ENCODE assay signal across 1 cellular context in the genomic region with DNA sequence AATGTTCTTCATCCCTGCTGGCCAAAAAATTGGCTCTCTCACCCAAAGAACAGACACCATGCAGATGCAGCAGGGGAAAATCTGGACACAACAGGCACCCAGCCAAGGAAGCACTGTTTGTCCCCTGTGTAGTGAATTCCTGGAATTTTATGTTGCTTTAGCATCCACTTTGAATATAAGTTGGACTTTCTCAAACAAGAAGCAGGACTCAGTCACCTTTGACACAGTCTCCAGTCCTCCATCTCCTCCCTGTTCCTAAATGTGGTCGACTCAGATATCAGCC.
TF ChIP-seq lines count a peak whose summit lies in the region.

No MANE protein-coding gene starts in this region.

TF ChIP-seq in HepG2, 621 proteins besides CTCF, POLR2A, EP300 and RAD21:
- no peak for TF ChIP-seq SMAD3 (CRISPR knock-in tag; IDR thresholded peaks at IDR 0.05)
- TF ChIP-seq ZNF382 (CRISPR knock-in tag; IDR thresholded peaks at IDR 0.05; ENCODE audit: borderline replicate concordance) = no peak
- no peak for TF ChIP-seq ZNF3 (CRISPR knock-in tag; IDR thresholded peaks at IDR 0.05)
- TF ChIP-seq FLYWCH1 (CRISPR knock-in tag; IDR thresholded peaks at IDR 0.05) = no peak
- TF ChIP-seq CHD4 (IDR thresholded peaks at IDR 0.05; ENCODE audit: borderline replicate concordance, low read length) = no peak
- no peak for TF ChIP-seq ZMAT3 (CRISPR knock-in tag; conservative IDR thresholded peaks at IDR 0.05)
- TF ChIP-seq POLR2G (IDR thresholded peaks at IDR 0.05; ENCODE audit: low read depth, low read length) = no peak
- no peak for TF ChIP-seq SP5 (CRISPR knock-in tag; IDR thresholded peaks at IDR 0.05; ENCODE audit: borderline replicate concordance, low read depth)
- TF ChIP-seq GTF2F1 (IDR thresholded peaks at IDR 0.05; ENCODE audit: low read length) = no peak
- TF ChIP-seq, protein P1, sequence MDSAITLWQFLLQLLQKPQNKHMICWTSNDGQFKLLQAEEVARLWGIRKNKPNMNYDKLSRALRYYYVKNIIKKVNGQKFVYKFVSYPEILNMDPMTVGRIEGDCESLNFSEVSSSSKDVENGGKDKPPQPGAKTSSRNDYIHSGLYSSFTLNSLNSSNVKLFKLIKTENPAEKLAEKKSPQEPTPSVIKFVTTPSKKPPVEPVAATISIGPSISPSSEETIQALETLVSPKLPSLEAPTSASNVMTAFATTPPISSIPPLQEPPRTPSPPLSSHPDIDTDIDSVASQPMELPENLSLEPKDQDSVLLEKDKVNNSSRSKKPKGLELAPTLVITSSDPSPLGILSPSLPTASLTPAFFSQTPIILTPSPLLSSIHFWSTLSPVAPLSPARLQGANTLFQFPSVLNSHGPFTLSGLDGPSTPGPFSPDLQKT (CRISPR knock-in tag; IDR thresholded peaks at IDR 0.05; ENCODE audit: borderline replicate concordance) = no peak
- TF ChIP-seq, protein P2, sequence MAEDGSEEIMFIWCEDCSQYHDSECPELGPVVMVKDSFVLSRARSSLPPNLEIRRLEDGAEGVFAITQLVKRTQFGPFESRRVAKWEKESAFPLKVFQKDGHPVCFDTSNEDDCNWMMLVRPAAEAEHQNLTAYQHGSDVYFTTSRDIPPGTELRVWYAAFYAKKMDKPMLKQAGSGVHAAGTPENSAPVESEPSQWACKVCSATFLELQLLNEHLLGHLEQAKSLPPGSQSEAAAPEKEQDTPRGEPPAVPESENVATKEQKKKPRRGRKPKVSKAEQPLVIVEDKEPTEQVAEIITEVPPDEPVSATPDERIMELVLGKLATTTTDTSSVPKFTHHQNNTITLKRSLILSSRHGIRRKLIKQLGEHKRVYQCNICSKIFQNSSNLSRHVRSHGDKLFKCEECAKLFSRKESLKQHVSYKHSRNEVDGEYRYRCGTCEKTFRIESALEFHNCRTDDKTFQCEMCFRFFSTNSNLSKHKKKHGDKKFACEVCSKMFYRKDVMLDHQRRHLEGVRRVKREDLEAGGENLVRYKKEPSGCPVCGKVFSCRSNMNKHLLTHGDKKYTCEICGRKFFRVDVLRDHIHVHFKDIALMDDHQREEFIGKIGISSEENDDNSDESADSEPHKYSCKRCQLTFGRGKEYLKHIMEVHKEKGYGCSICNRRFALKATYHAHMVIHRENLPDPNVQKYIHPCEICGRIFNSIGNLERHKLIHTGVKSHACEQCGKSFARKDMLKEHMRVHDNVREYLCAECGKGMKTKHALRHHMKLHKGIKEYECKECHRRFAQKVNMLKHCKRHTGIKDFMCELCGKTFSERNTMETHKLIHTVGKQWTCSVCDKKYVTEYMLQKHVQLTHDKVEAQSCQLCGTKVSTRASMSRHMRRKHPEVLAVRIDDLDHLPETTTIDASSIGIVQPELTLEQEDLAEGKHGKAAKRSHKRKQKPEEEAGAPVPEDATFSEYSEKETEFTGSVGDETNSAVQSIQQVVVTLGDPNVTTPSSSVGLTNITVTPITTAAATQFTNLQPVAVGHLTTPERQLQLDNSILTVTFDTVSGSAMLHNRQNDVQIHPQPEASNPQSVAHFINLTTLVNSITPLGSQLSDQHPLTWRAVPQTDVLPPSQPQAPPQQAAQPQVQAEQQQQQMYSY (CRISPR knock-in tag; IDR thresholded peaks at IDR 0.05) = no peak
- TF ChIP-seq SOX5 (CRISPR knock-in tag; IDR thresholded peaks at IDR 0.05; ENCODE audit: borderline replicate concordance) = no peak
